In genomic region chr3:24704496-24704895, GRCh38 we compare ENCODE assay signal across 15 cellular contexts.
A peak's percentile ranks its signal among the peaks of the same experiment; 100 is the strongest.
DNase-seq lines count a peak whose midpoint lies in the region; ATAC-seq and TF ChIP-seq lines count a peak whose summit lies in the region.
"Had no signal": no experiment of that assay in that cellular context is flagged by ENCODE, and none has a peak within 500 bp of the region (broad histone marks: within the 10 kb centered on the region; RNA-seq: fewer than 3 reads in every experiment).

No MANE protein-coding gene starts in this region.

- no peak overlapping the region for H3K23ac ChIP-seq in H9 (ENCODE audit: insufficient read length, low read depth, low read length)

- peaks cover 6% of the 10 kb centered on the region for H3K27me3 Mint-ChIP-seq in nephron progenitor cell (ENCODE audit: low read depth, poor library complexity)
- peaks cover 1% of the 10 kb centered on the region; the same call in 1 of the 2 replicates for H3K27me3 Mint-ChIP-seq in H9 (ENCODE audit: low read depth)

- H2AFZ ChIP-seq in H9 (ENCODE audit: low read length) = no peak overlapping the region

- H3K36me3 Mint-ChIP-seq in nephron progenitor cell (ENCODE audit: low read depth) = no peaks in the 10 kb centered on the region
- no peaks in the 10 kb centered on the region for H3K36me3 Mint-ChIP-seq in H9 (ENCODE audit: insufficient read depth in 1 of 3, low read depth in 3 of 3)
- H3K36me3 Mint-ChIP-seq: activated naive CD4-positive, alpha-beta T cell treated with anti-CD3 and anti-CD28 coated beads, Interleukin-2, amount 50 U/mL, for 72 hours; naive B cell had no signal

- no peaks in the 10 kb centered on the region for H3K9me3 ChIP-seq in H9 (ENCODE audit: control insufficient read depth, low read depth, low read length)
- H3K9me3 ChIP-seq: HAP-1, SJSA1 had no signal

- no peaks in the 10 kb centered on the region for H3K79me1 ChIP-seq in H9 (ENCODE audit: insufficient read depth, low read depth, low read length, poor library complexity, severe bottlenecking)

- H3K4me2 ChIP-seq in H9 (ENCODE audit: insufficient read depth, insufficient read length, low read length) = no peak overlapping the region

- H4K8ac ChIP-seq in H9 (replicated peaks; ENCODE audit: insufficient read length, low read depth, low read length) = no peak overlapping the region

- no peaks in the 10 kb centered on the region for H3K79me2 ChIP-seq in H9 (ENCODE audit: insufficient read depth, low read length)

- no peak overlapping the region for H3K4me3 Mint-ChIP-seq in nephron progenitor cell
- H3K4me3 Mint-ChIP-seq in H9 = no peak overlapping the region
- H3K4me3 Mint-ChIP-seq: naive B cell had no signal

- no peak overlapping the region for H3K27ac ChIP-seq in H9 (ENCODE audit: insufficient read length, low read depth, low read length)
- H3K27ac ChIP-seq: C4-2B, SJSA1 had no signal

- H2BK12ac ChIP-seq in H9 (ENCODE audit: insufficient read length, low read depth, low read length) = no peak overlapping the region

- H3K27ac Mint-ChIP-seq in nephron progenitor cell (no peak overlapping the region), H9 (no peak overlapping the region)
- H3K27ac Mint-ChIP-seq: activated naive CD4-positive, alpha-beta T cell treated with anti-CD3 and anti-CD28 coated beads, Interleukin-2, amount 50 U/mL, for 72 hours; naive B cell had no signal

- H3K4me3 ChIP-seq in choroid plexus epithelial cell (ENCODE audit: low read depth, low read length) = no peak overlapping the region
- H3K4me3 ChIP-seq: HAP-1, SJSA1 had no signal

- no peak overlapping the region for H3K4ac ChIP-seq in H9 (ENCODE audit: low read depth, low read length)

- H3K14ac ChIP-seq in H9 (ENCODE audit: insufficient read depth, low read length) = no peak overlapping the region

- H4K20me1 ChIP-seq in H9 (ENCODE audit: control insufficient read depth, insufficient read depth, insufficient read length) = no peaks in the 10 kb centered on the region

- peaks cover 3% of the 10 kb centered on the region for H3K9me3 Mint-ChIP-seq in nephron progenitor cell
- no peaks in the 10 kb centered on the region for H3K9me3 Mint-ChIP-seq in H9

- no peak overlapping the region for H3K18ac ChIP-seq in H9 (ENCODE audit: insufficient read length, low read depth, low read length)

- DNase-seq in ELR (ENCODE audit: low read depth) (peak; percentile 19), NCI-H446 treated with DMSO at 0.1 percent for 48 hours (lab: John Stamatoyannopoulos, UW) (peak; percentile 62), choroid plexus epithelial cell (ENCODE audit: low read depth) (peak; percentile 71), medulla oblongata (ENCODE audit: extremely low spot score) (peak; percentile 20), nephron progenitor cell (no peak), NCI-H1048 (lab: John Stamatoyannopoulos, UW) (no peak), H9 (no peak)
- DNase-seq: naive B cell, NCI-H1436 treated with DMSO at 0.1 percent for 48 hours, NCI-H82 had no signal

- H3K27me3 ChIP-seq in H9 (ENCODE audit: insufficient read depth, low read length) = no peaks in the 10 kb centered on the region
- H3K27me3 ChIP-seq: SJSA1 had no signal

- H4K91ac ChIP-seq in H9 (ENCODE audit: insufficient read length, low read depth, low read length) = no peak overlapping the region

- H3K23me2 ChIP-seq in H9 (ENCODE audit: insufficient read length, low read depth, low read length, poor library complexity, severe bottlenecking) = no peaks in the 10 kb centered on the region

- H3K4me1 ChIP-seq in H9 (ENCODE audit: insufficient read depth, low read length) = no peaks in the 10 kb centered on the region
- H3K4me1 ChIP-seq: HAP-1 had no signal

- no peak overlapping the region for H2BK15ac ChIP-seq in H9 (ENCODE audit: low read depth, low read length)

- no peak overlapping the region for H2BK5ac ChIP-seq in H9 (ENCODE audit: insufficient read length, low read length)

- no peak overlapping the region for H4K5ac ChIP-seq in H9 (ENCODE audit: insufficient read length, low read depth, low read length)

- no peak for ATAC-seq in GM21737 (IDR thresholded peaks at IDR 0.05; ENCODE audit: unreplicated experiment)
- ATAC-seq: activated naive CD4-positive, alpha-beta T cell treated with anti-CD3 and anti-CD28 coated beads, Interleukin-2, amount 50 U/mL, for 72 hours had no signal

- no peak overlapping the region for H2BK120ac ChIP-seq in H9 (ENCODE audit: low read depth, low read length, poor library complexity, severe bottlenecking)

- no peak overlapping the region for H2AK5ac ChIP-seq in H9 (ENCODE audit: insufficient read length, low read length)

- no peak overlapping the region for H3T11ph ChIP-seq in H9 (ENCODE audit: low read length)

- no peak overlapping the region for H2BK20ac ChIP-seq in H9 (ENCODE audit: low read depth, low read length, poor library complexity, severe bottlenecking)

- WGBS in H9 (ENCODE audit: extremely low coverage, insufficient read length, low lambda C conversion rate) = no CpG with 5 or more reads among the region's 3 CpGs

- H3K56ac ChIP-seq in H9 (ENCODE audit: insufficient read length, low read depth, low read length) = no peak overlapping the region

- H3K4me1 Mint-ChIP-seq in nephron progenitor cell (peaks cover 3% of the 10 kb centered on the region), H9 (peaks cover 2 to 5% of the 10 kb centered on the region in 2 experiments; a peak in 1 of 4 replicates)
- H3K4me1 Mint-ChIP-seq: naive B cell had no signal

- no peak overlapping the region for H3K9ac ChIP-seq in H9 (ENCODE audit: extremely low read depth, insufficient read length, low read length)

- TF ChIP-seq CTCF in choroid plexus epithelial cell (conservative IDR thresholded peaks at IDR 0.05; ENCODE audit: low read depth, low read length) (no peak), nephron progenitor cell (IDR thresholded peaks at IDR 0.05) (no peak), H9 (conservative IDR thresholded peaks at IDR 0.05) (no peak)

Comparison
In these comparisons a context has a peak if more than half of its experiments do, and no peak if none do; other contexts are left out.
1. DNase-seq: peak in ELR (single experiment), NCI-H446 treated with DMSO at 0.1 percent for 48 hours (single experiment), choroid plexus epithelial cell (single experiment) and medulla oblongata (single experiment); none in nephron progenitor cell (single experiment), NCI-H1048 (single experiment) and H9 (single experiment).